Comparison of ENCODE assay signal across 13 cellular contexts in genomic region chr2:32977228-32977758, GRCh38. TPM values are rescaled to one million over a fixed set of nuclear protein-coding genes. Genes with fewer than 3 reads are reported as not detected.
DNase-seq lines count a peak whose midpoint lies in the region; ATAC-seq, FAIRE-seq and TF ChIP-seq lines count a peak whose summit lies in the region.
"Had no signal": no experiment of that assay in that cellular context is flagged by ENCODE, and none has a peak within 500 bp of the region (broad histone marks: within the 10 kb centered on the region; RNA-seq: fewer than 3 reads in every experiment).

No MANE protein-coding gene starts in this region.

- H4K20me1 ChIP-seq in PC-9 (ENCODE audit: insufficient read depth) (no peaks in the 10 kb centered on the region), Karpas-422 (ENCODE audit: insufficient read depth, low read depth, low read length) (no peaks in the 10 kb centered on the region)

- H3K9me2 ChIP-seq in PC-9 (ENCODE audit: insufficient read depth) (no peaks in the 10 kb centered on the region), Karpas-422 (replicated peaks; ENCODE audit: insufficient read depth, low read length) (no peaks in the 10 kb centered on the region)

- H3K9me3 ChIP-seq in PC-9 (ENCODE audit: insufficient read depth, low read depth) (peaks cover 7% of the 10 kb centered on the region; the same call in 1 of the 2 replicates), mucosa of rectum (ENCODE audit: control insufficient read depth in 2 of 2, low read length in 2 of 2) (no peaks in the 10 kb centered on the region), Karpas-422 (ENCODE audit: low read length) (no peaks in the 10 kb centered on the region; the same call in 1 of the 2 replicates)
- no peaks in the 10 kb centered on the region for H3K9me3 ChIP-seq in CD8-positive, alpha-beta memory T cell (ENCODE audit: low read length)

- no peak overlapping the region for H3K27ac Mint-ChIP-seq in CD8-positive, alpha-beta memory T cell
- H3K27ac Mint-ChIP-seq: activated CD8-positive, alpha-beta T cell treated with anti-CD3 and anti-CD28 coated beads for 36 hours; memory B cell had no signal

- peak; percentile 99 for FAIRE-seq in H54 (lab: Jason Lieb, UNC)
- FAIRE-seq: endometrium had no signal

- peak; percentile 73 for DNase-seq in H54 (ENCODE audit: insufficient read length, low spot score)
- DNase-seq in PC-9 = peak; percentile 89 to 92
- DNase-seq in fibroblast of mammary gland (ENCODE audit: low read depth) = peak; percentile 63
- DNase-seq in CD8-positive, alpha-beta memory T cell = no peak
- no peak for DNase-seq in NK-92 treated with Interleukin-12 subunit alpha and Interleukin-12 subunit beta, amount 100 ng/mL, for 24 hours (lab: John Stamatoyannopoulos, UW)
- no peak for DNase-seq in Karpas-422
- DNase-seq: activated CD8-positive, alpha-beta T cell treated with anti-CD3 and anti-CD28 coated beads for 36 hours; SW 1271 had no signal

- no peaks in the 10 kb centered on the region for H3K4me1 Mint-ChIP-seq in CD8-positive, alpha-beta memory T cell
- H3K4me1 Mint-ChIP-seq: memory B cell had no signal

- CTCF ChIA-PET in PC-9 (lab: Charles Lee) = interaction anchor here (0.6 kb wide), 1 partner anchor 20 kb away, joined by 3 read pairs; no protein-coding TSS in a partner anchor
- CTCF ChIA-PET in CD8-positive, alpha-beta memory T cell (lab: Charles Lee) = no interaction called here

- H2AFZ ChIP-seq in PC-9 = no peak overlapping the region
- H2AFZ ChIP-seq in Karpas-422 (ENCODE audit: low read length) = no peak overlapping the region

- H3K4me3 Mint-ChIP-seq in CD8-positive, alpha-beta memory T cell = no peak overlapping the region
- H3K4me3 Mint-ChIP-seq: activated CD8-positive, alpha-beta T cell treated with anti-CD3 and anti-CD28 coated beads for 36 hours; memory B cell had no signal

- peaks cover 14 to 45% of the 10 kb centered on the region in 2 donors for H3K27me3 Mint-ChIP-seq in CD8-positive, alpha-beta memory T cell

- TF ChIP-seq CTCF in PC-9 (conservative IDR thresholded peaks at IDR 0.05) = no peak
- TF ChIP-seq CTCF in fibroblast of mammary gland (conservative IDR thresholded peaks at IDR 0.05; ENCODE audit: control insufficient read depth, insufficient read depth, low read depth, low read length) = no peak

- intact Hi-C loops in PC-9 (cut with micrococcal nuclease; ENCODE audit: unreplicated experiment) = loop anchor here (2.0 to 5.0 kb wide), 2 partner anchors 30 to 35 kb away; partner anchors contain the start of gene LTBP1

- H3K79me2 ChIP-seq in PC-9 (ENCODE audit: low read depth) (no peaks in the 10 kb centered on the region), Karpas-422 (ENCODE audit: low read length) (no peaks in the 10 kb centered on the region)

- H3K4me1 ChIP-seq in PC-9 (replicated peaks; ENCODE audit: insufficient read depth) (peaks cover 20% of the 10 kb centered on the region), mucosa of rectum (ENCODE audit: control insufficient read depth in 2 of 2, insufficient read depth in 2 of 2, low read length in 2 of 2) (peaks cover 14 to 15% of the 10 kb centered on the region in 2 donors), Karpas-422 (ENCODE audit: low read length) (no peaks in the 10 kb centered on the region)
- no peaks in the 10 kb centered on the region for H3K4me1 ChIP-seq in CD8-positive, alpha-beta memory T cell (ENCODE audit: insufficient read depth, low read length)

- no peak for TF ChIP-seq POLR2A in H54 (IDR thresholded peaks at IDR 0.05; ENCODE audit: low read depth, low read length)

- no peak for ATAC-seq in HG03108 (IDR thresholded peaks at IDR 0.05; ENCODE audit: unreplicated experiment)
- ATAC-seq: activated CD8-positive, alpha-beta T cell treated with anti-CD3 and anti-CD28 coated beads for 36 hours had no signal

- H3K36me3 ChIP-seq in PC-9 (ENCODE audit: low read depth) (no peaks in the 10 kb centered on the region), mucosa of rectum (ENCODE audit: control insufficient read depth in 2 of 2, insufficient read depth in 2 of 2, low read length in 2 of 2) (no peaks in the 10 kb centered on the region), Karpas-422 (ENCODE audit: insufficient read depth, low read length) (no peaks in the 10 kb centered on the region)
- no peaks in the 10 kb centered on the region for H3K36me3 ChIP-seq in CD8-positive, alpha-beta memory T cell (ENCODE audit: insufficient read depth, low read length)

- H3K27me3 ChIP-seq in PC-9 (ENCODE audit: insufficient read depth, low read depth) (no peaks in the 10 kb centered on the region), mucosa of rectum (ENCODE audit: control insufficient read depth in 2 of 2, insufficient read depth in 2 of 2, low read length in 2 of 2) (no peaks in the 10 kb centered on the region), Karpas-422 (ENCODE audit: low read length) (no peaks in the 10 kb centered on the region)
- no peaks in the 10 kb centered on the region for H3K27me3 ChIP-seq in CD8-positive, alpha-beta memory T cell (ENCODE audit: insufficient read depth, low read length, poor library complexity, severe bottlenecking)

- H3K4me3 ChIP-seq in PC-9 (no peak overlapping the region), fibroblast of mammary gland (ENCODE audit: control insufficient read depth, low read depth, low read length) (no peak overlapping the region), mucosa of rectum (ENCODE audit: low read length in 2 of 2) (peak overlapping the region; percentile 14 to 48), Karpas-422 (ENCODE audit: low read length) (no peak overlapping the region)
- no peak overlapping the region for H3K4me3 ChIP-seq in CD8-positive, alpha-beta memory T cell (ENCODE audit: low read length)
- H3K4me3 ChIP-seq: smooth muscle cell had no signal

- POLR2A ChIA-PET in PC-9 (lab: Charles Lee; ENCODE audit: unreplicated experiment) = no interaction called here
- POLR2A ChIA-PET in CD8-positive, alpha-beta memory T cell (lab: Charles Lee) = no interaction called here

- peak overlapping the region; percentile 27 to 53 for H3K9ac ChIP-seq in mucosa of rectum (ENCODE audit: low read depth in 1 of 2, low read length in 2 of 2)
- H3K9ac ChIP-seq in Karpas-422 (ENCODE audit: low read length) = no peak overlapping the region

- no peak overlapping the region for H3K27ac ChIP-seq in PC-9
- peak overlapping the region; percentile 83 to 88 for H3K27ac ChIP-seq in mucosa of rectum (ENCODE audit: low read depth in 2 of 2, low read length in 2 of 2)
- H3K27ac ChIP-seq in CD8-positive, alpha-beta memory T cell (ENCODE audit: low read depth, low read length) = no peak overlapping the region
- H3K27ac ChIP-seq in Karpas-422 (ENCODE audit: low read length) = no peak overlapping the region

- peaks cover 5% of the 10 kb centered on the region for H3F3A ChIP-seq in PC-9 (ENCODE audit: insufficient read depth, low read depth)

- no peaks in the 10 kb centered on the region for H3K36me3 Mint-ChIP-seq in CD8-positive, alpha-beta memory T cell
- H3K36me3 Mint-ChIP-seq: memory B cell had no signal

- peaks cover 0 to 11% (median 9%) of the 10 kb centered on the region in 5 donors for H3K9me3 Mint-ChIP-seq in CD8-positive, alpha-beta memory T cell

- H3K4me2 ChIP-seq in PC-9 (peak overlapping the region; percentile 63), Karpas-422 (ENCODE audit: low read depth, low read length, poor library complexity, severe bottlenecking) (no peak overlapping the region)
- H3K4me2 ChIP-seq: smooth muscle cell had no signal

- BruUV-seq in PC-9 (replicated peaks; lab: Mats Ljungman, UMichigan) = no TSS peak

RNA-seq across cellular contexts. Expression of gene LTBP1, which starts 30.5 kb away (rescaled TPM):
- 10.3 and 10.4 TPM in 2 replicates for total RNA-seq in PC-9 (2021)
- not detected for total RNA-seq in CD8-positive, alpha-beta memory T cell
- not detected for polyA plus RNA-seq in CD8-positive, alpha-beta memory T cell
- total RNA-seq in Karpas-422 (2014; rRNA removed; shearing (Covaris generic); ENCODE audit: low replicate concordance) = 9.2 and 11.8 TPM in 2 replicates

Comparison
In these comparisons a context has a peak if more than half of its experiments do, and no peak if none do; other contexts are left out.
1. DNase-seq: peak in H54 (single experiment), PC-9 (2 of 2) and fibroblast of mammary gland (single experiment); none in CD8-positive, alpha-beta memory T cell (0 of 5), NK-92 treated with Interleukin-12 subunit alpha and Interleukin-12 subunit beta, amount 100 ng/mL, for 24 hours (single experiment) and Karpas-422 (single experiment).
2. H3K27ac ChIP-seq: peak in mucosa of rectum (2 of 2); none in PC-9 (single experiment), CD8-positive, alpha-beta memory T cell (single experiment) and Karpas-422 (single experiment).
3. H3K4me3 ChIP-seq: peak in mucosa of rectum (2 of 2); none in PC-9 (single experiment), fibroblast of mammary gland (single experiment), CD8-positive, alpha-beta memory T cell (single experiment) and Karpas-422 (single experiment).